ENCODE assay signal across 8 cellular contexts in the genomic region with DNA sequence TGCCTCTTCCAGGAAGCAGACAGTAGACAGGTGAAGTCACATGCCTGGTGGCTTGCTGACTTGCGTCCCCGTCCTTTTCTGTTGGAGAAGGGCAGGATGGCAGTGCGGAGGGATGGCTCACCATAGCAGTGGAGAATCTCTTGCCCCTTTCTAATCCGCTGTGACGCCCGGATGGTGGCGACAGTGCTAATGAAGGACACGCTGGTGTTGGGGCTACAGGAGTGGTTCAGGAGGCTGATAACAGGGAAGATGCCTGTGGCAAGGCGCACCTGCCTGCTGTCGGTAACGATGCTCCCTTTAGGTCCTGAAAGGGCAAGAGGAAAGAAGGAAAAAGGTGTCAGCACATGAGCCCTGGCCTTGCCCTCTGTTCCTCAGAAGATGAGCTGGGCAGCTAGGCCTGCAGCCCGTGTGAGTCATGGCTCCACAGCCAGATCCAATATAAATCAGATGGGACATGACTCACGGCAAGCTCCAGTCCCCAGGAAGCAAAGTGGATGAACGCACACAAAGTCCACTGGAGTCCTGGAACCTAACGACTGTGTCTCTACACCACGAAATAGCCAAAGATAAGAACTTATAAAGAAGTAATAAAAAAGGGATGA. TPM values are rescaled to one million over a fixed set of nuclear protein-coding genes. Genes with fewer than 3 reads are reported as not detected.
DNase-seq lines count a peak whose midpoint lies in the region; ATAC-seq and TF ChIP-seq lines count a peak whose summit lies in the region.

No MANE protein-coding gene starts in this region.

- intact Hi-C loops in left ventricle myocardium inferior (cut with micrococcal nuclease), result no loop called here

- DNase-seq in ELF-1 (ENCODE audit: low read depth, low spot score), result peak; percentile 61
- DNase-seq in left ventricle myocardium inferior, result peak; percentile 46
- peak; percentile 76 for DNase-seq in skeletal muscle cell (ENCODE audit: low read depth)
- no peak for DNase-seq in Kasumi-1 (lab: John Stamatoyannopoulos, UW)
- DNase-seq in NCI-H446 treated with DMSO at 0.1 percent for 48 hours (lab: John Stamatoyannopoulos, UW), result no peak
- DNase-seq in GM20000 (ENCODE audit: low spot score), result no peak

- peaks cover 61% of the 10 kb centered on the region for H3K4me1 ChIP-seq in left ventricle myocardium inferior

- TF ChIP-seq CTCF in left ventricle myocardium inferior (IDR thresholded peaks at IDR 0.05; ENCODE audit: borderline replicate concordance) (no peak), GM20000 (IDR thresholded peaks at IDR 0.05; ENCODE audit: extremely low read depth, missing control alignments) (no peak)

- peak overlapping the region; percentile 37 for H3K27ac ChIP-seq in angular gyrus (ENCODE audit: low read depth, low read length)
- peak overlapping the region; percentile 84 for H3K27ac ChIP-seq in left ventricle myocardium inferior (replicated peaks)

- H3K27me3 ChIP-seq in left ventricle myocardium inferior (ENCODE audit: low read depth), result no peaks in the 10 kb centered on the region

- H3K9me3 ChIP-seq in left ventricle myocardium inferior (replicated peaks), result no peaks in the 10 kb centered on the region

- no peak for ATAC-seq in GM18868 (IDR thresholded peaks at IDR 0.05; ENCODE audit: unreplicated experiment)

- H3K36me3 ChIP-seq in left ventricle myocardium inferior, result peaks cover 5% of the 10 kb centered on the region

- no peak overlapping the region for H3K4me3 ChIP-seq in left ventricle myocardium inferior
- no peak overlapping the region for H3K4me3 ChIP-seq in skeletal muscle cell (ENCODE audit: low read depth, low read length)

RNA-seq across cellular contexts. Expression of a gene that starts 25.5 kb away (rescaled TPM):
- 122 TPM for total RNA-seq in left ventricle myocardium inferior

RNA-seq across cellular contexts. Expression of a gene that starts 42.3 kb away (rescaled TPM):
- total RNA-seq in left ventricle myocardium inferior, result 13.7 TPM

RNA-seq across cellular contexts. Expression of a gene that starts 42.4 kb away (rescaled TPM):
- total RNA-seq in left ventricle myocardium inferior, result 72.0 TPM

RNA-seq across cellular contexts. Expression of a gene that starts 44.7 kb away (rescaled TPM):
- total RNA-seq in left ventricle myocardium inferior, result 0.33 TPM

Comparison
In these comparisons a context has a peak if more than half of its experiments do, and no peak if none do; other contexts are left out.
1. DNase-seq: peak in ELF-1 (single experiment), left ventricle myocardium inferior (single experiment) and skeletal muscle cell (single experiment); none in Kasumi-1 (0 of 2), NCI-H446 treated with DMSO at 0.1 percent for 48 hours (single experiment) and GM20000 (single experiment).